Comparison of ENCODE assay signal across 8 cellular contexts in genomic region chr5:164007062-164007461, GRCh38.
"Had no signal": no experiment of that assay in that cellular context is flagged by ENCODE, and none has a peak within 500 bp of the region (broad histone marks: within the 10 kb centered on the region; RNA-seq: fewer than 3 reads in every experiment).

No MANE protein-coding gene starts in this region.

- H3K36me3 ChIP-seq: HAP-1 had no signal

- FAIRE-seq: HTR-8/SVneo had no signal

- DNase-seq: GOT3, H7, IMR-90, KBM-7 had no signal

- ATAC-seq: HCT116 had no signal

- H3K9ac ChIP-seq: KMS-11 had no signal

- H3K9me3 ChIP-seq: HAP-1 had no signal

- H3K4me3 ChIP-seq: HAP-1 had no signal

- H3K27ac ChIP-seq: KMS-11 had no signal

- H3K4me1 ChIP-seq: HAP-1 had no signal

- H3K4me2 ChIP-seq: KMS-11 had no signal
